ENCODE assay signal across 13 cellular contexts in genomic region chr11:297666-298405, GRCh38. TPM values are rescaled to one million over a fixed set of nuclear protein-coding genes. Genes with fewer than 3 reads are reported as not detected.
DNase-seq lines count a peak whose midpoint lies in the region; ATAC-seq, FAIRE-seq and TF ChIP-seq lines count a peak whose summit lies in the region.
"Had no signal": no experiment of that assay in that cellular context is flagged by ENCODE, and none has a peak within 500 bp of the region (broad histone marks: within the 10 kb centered on the region; RNA-seq: fewer than 3 reads in every experiment).

No MANE protein-coding gene starts in this region.

- SMC1A ChIA-PET in GM12878 (lab: Charles Lee; ENCODE audit: uncharacterized antibody, unreplicated experiment): no interaction called here

- no peaks in the 10 kb centered on the region for H3K79me2 ChIP-seq in GM12878 (ENCODE audit: control insufficient read depth, insufficient read depth, low read length)

- H3K36me3 ChIP-seq in Peyer's patch: peaks cover 0 to 21% (median 0%) of the 10 kb centered on the region in 3 donors
- no peaks in the 10 kb centered on the region for H3K36me3 ChIP-seq in GM12878 (ENCODE audit: control insufficient read depth in 2 of 2, insufficient read depth in 2 of 2, low read length in 1 of 2)
- H3K36me3 ChIP-seq in mucosa of rectum (ENCODE audit: control insufficient read depth in 2 of 2, insufficient read depth in 2 of 2, low read length in 2 of 2): no peaks in the 10 kb centered on the region
- H3K36me3 ChIP-seq in BE2C: no peaks in the 10 kb centered on the region

- H3K4me1 ChIP-seq in Peyer's patch (peaks cover 0 to 24% (median 5%) of the 10 kb centered on the region in 4 donors), GM12878 (ENCODE audit: control insufficient read depth, insufficient read depth, low read length) (peaks cover 4% of the 10 kb centered on the region), mucosa of rectum (ENCODE audit: control insufficient read depth in 2 of 2, insufficient read depth in 2 of 2, low read length in 2 of 2) (no peaks in the 10 kb centered on the region), BE2C (no peaks in the 10 kb centered on the region)

- TF ChIP-seq POLR2A in Peyer's patch (IDR thresholded peaks at IDR 0.05) (no peak), GM12878 (IDR thresholded peaks at IDR 0.05; ENCODE audit: low read depth, low read length) (peak; percentile 36)

- H3K27ac Mint-ChIP-seq in CD4-positive, alpha-beta T cell: peak overlapping the region; percentile 77
- H3K27ac Mint-ChIP-seq: type B pancreatic cell had no signal

- no peak for TF ChIP-seq RAD21 in GM12878 (IDR thresholded peaks at IDR 0.05; ENCODE audit: insufficient read depth, low read depth, low read length)

- H3K4me1 Mint-ChIP-seq in CD4-positive, alpha-beta T cell (ENCODE audit: low read depth): peaks cover 10% of the 10 kb centered on the region

- no peaks in the 10 kb centered on the region for H3K27me3 Mint-ChIP-seq in CD4-positive, alpha-beta T cell

- peaks cover 4% of the 10 kb centered on the region for H3K36me3 Mint-ChIP-seq in CD4-positive, alpha-beta T cell (ENCODE audit: low read depth)
- H3K36me3 Mint-ChIP-seq: type B pancreatic cell had no signal

- no peaks in the 10 kb centered on the region for H4K20me1 ChIP-seq in GM12878 (ENCODE audit: control insufficient read depth, insufficient read depth)

- CTCF ChIA-PET in CD4-positive, alpha-beta T cell (lab: Charles Lee): no interaction called here
- CTCF ChIA-PET in GM12878 (lab: Yijun Ruan, JAX): no interaction called here

- no peak overlapping the region for H3K4me3 Mint-ChIP-seq in CD4-positive, alpha-beta T cell
- H3K4me3 Mint-ChIP-seq: type B pancreatic cell had no signal

- no peak for FAIRE-seq in GM12878 (lab: Jason Lieb, UNC)

- TF ChIP-seq EP300 in GM12878 (IDR thresholded peaks at IDR 0.05; ENCODE audit: borderline replicate concordance in 1 of 2, control insufficient read depth in 1 of 2, low read depth in 2 of 2, low read length in 2 of 2): no peak

- H3K9ac ChIP-seq in GM12878 (ENCODE audit: control insufficient read depth, insufficient read depth, low read length): no peak overlapping the region
- H3K9ac ChIP-seq in mucosa of rectum (ENCODE audit: low read depth in 1 of 2, low read length in 2 of 2): no peak overlapping the region

- H3K4me3 ChIP-seq in Peyer's patch (no peak overlapping the region), GM12878 (no peak overlapping the region), mucosa of rectum (ENCODE audit: low read length in 2 of 2) (no peak overlapping the region), BE2C (ENCODE audit: low read depth, low read length) (no peak overlapping the region)

- WGBS in GM12878 (ENCODE audit: insufficient coverage, insufficient replicate concordance, low lambda C conversion rate, missing lambda C conversion rate): 8% methylated on average over 24 of the region's 26 CpGs

- H3K4me2 ChIP-seq in GM12878 (ENCODE audit: control insufficient read depth, insufficient read depth): no peak overlapping the region

- RAD21 ChIA-PET in GM12878 (lab: Charles Lee; ENCODE audit: unreplicated experiment): no interaction called here

- no peak for TF ChIP-seq CTCF in CD4-positive, alpha-beta T cell (IDR thresholded peaks at IDR 0.05)
- TF ChIP-seq CTCF in Peyer's patch (IDR thresholded peaks at IDR 0.05): peak in 1 of 6 experiments; percentile 2
- no peak for TF ChIP-seq CTCF in GM12878 (IDR thresholded peaks at IDR 0.05 in 2 of 3, conservative IDR thresholded peaks at IDR 0.05 in 1 of 3; ENCODE audit: control insufficient read depth in 2 of 3, extremely low read depth in 1 of 3, insufficient read depth in 1 of 3, low read depth in 3 of 3, low read length in 3 of 3)
- no peak for TF ChIP-seq CTCF in GM13976 (IDR thresholded peaks at IDR 0.05; ENCODE audit: borderline replicate concordance, control extremely low read depth, extremely low read depth, insufficient read depth, missing control alignments)
- TF ChIP-seq CTCF in BE2C (IDR thresholded peaks at IDR 0.05; ENCODE audit: low read depth, low read length): no peak

- no peaks in the 10 kb centered on the region for H3K9me3 Mint-ChIP-seq in CD4-positive, alpha-beta T cell
- H3K9me3 Mint-ChIP-seq: type B pancreatic cell had no signal

- POLR2A ChIA-PET in CD4-positive, alpha-beta T cell (lab: Charles Lee): interaction anchor here (1.5 to 1.6 kb wide), 3 partner anchors 17 to 29 kb away, joined by 3 to 6 read pairs (median 5); partner anchors contain the start of gene NLRP6
- POLR2A ChIA-PET in GM12878 (lab: Charles Lee): no interaction called here

- H3K9me3 ChIP-seq in CD4-positive, alpha-beta T cell (ENCODE audit: control insufficient read depth, low read length): no peaks in the 10 kb centered on the region
- H3K9me3 ChIP-seq in Peyer's patch: no peaks in the 10 kb centered on the region
- H3K9me3 ChIP-seq in GM12878 (replicated peaks; ENCODE audit: control insufficient read depth, insufficient read depth, low read length): no peaks in the 10 kb centered on the region
- no peaks in the 10 kb centered on the region for H3K9me3 ChIP-seq in mucosa of rectum (ENCODE audit: control insufficient read depth in 2 of 2, low read length in 2 of 2)
- no peaks in the 10 kb centered on the region for H3K9me3 ChIP-seq in BE2C

- DNase-seq in CD4-positive, alpha-beta T cell: peak in 3 of 10 experiments; percentile 14 to 37 (median 15)
- DNase-seq in Peyer's patch (peak; percentile 48 to 74 (median 55)), GM12878 (ENCODE audit: low read depth, low spot score) (no peak), GM13976 (ENCODE audit: low spot score) (no peak), SK-N-DZ (ENCODE audit: low spot score) (no peak), BE2C (no peak)
- DNase-seq in NK-92 treated with Interleukin-12 subunit alpha and Interleukin-12 subunit beta, amount 100 ng/mL, for 24 hours (lab: John Stamatoyannopoulos, UW): no peak
- DNase-seq: activated gamma-delta T cell, MM.1S had no signal

- BruUV-seq in GM12878 (replicated peaks; lab: Mats Ljungman, UMichigan): no TSS peak

- no peak overlapping the region for H2AFZ ChIP-seq in GM12878 (ENCODE audit: control insufficient read depth, low read depth, low read length)

- in situ Hi-C loops in GM12878 (cut with MboI) (no loop called here), GM13976 (cut with MboI; ENCODE audit: low sequenced_read_pairs, unreplicated experiment) (no loop called here)

- intact Hi-C loops in CD4-positive, alpha-beta T cell (cut with DNase I, micrococcal nuclease): no loop called here
- intact Hi-C loops in GM12878 (cut with micrococcal nuclease; ENCODE audit: unreplicated experiment): no loop called here

- H3K27me3 ChIP-seq in CD4-positive, alpha-beta T cell (ENCODE audit: control insufficient read depth, insufficient read depth, low read length): no peaks in the 10 kb centered on the region
- H3K27me3 ChIP-seq in Peyer's patch: peaks cover 0 to 9% of the 10 kb centered on the region in 2 donors
- no peaks in the 10 kb centered on the region; a peak in 1 of 4 replicates for H3K27me3 ChIP-seq in GM12878 (replicated peaks in 1 of 2; ENCODE audit: control insufficient read depth in 2 of 2, insufficient read depth in 2 of 2, low read length in 1 of 2)
- peaks cover 9 to 13% of the 10 kb centered on the region in 2 donors for H3K27me3 ChIP-seq in mucosa of rectum (ENCODE audit: control insufficient read depth in 2 of 2, insufficient read depth in 2 of 2, low read length in 2 of 2)
- H3K27me3 ChIP-seq in BE2C: peaks cover 4% of the 10 kb centered on the region; the same call in 1 of the 2 replicates

- ATAC-seq in CD4-positive, alpha-beta T cell (ENCODE audit: poor library complexity): peak; percentile 52
- ATAC-seq in GM12878: peak; percentile 64

- no peak overlapping the region for H3K27ac ChIP-seq in CD4-positive, alpha-beta T cell (ENCODE audit: low read depth, low read length)
- H3K27ac ChIP-seq in Peyer's patch (peak overlapping the region in 2 of 4 donors; percentile 36 to 43), GM12878 (ENCODE audit: control insufficient read depth, insufficient read depth) (no peak overlapping the region), mucosa of rectum (ENCODE audit: low read depth in 2 of 2, low read length in 2 of 2) (peak overlapping the region; percentile 4 to 18)

RNA-seq across cellular contexts. Expression of gene IFITM5, which starts 1.5 kb away (rescaled TPM):
- not detected for total RNA-seq in CD4-positive, alpha-beta T cell
- total RNA-seq in Peyer's patch (not detected), GM12878 (2014; rRNA removed) (not detected in 2 replicates), GM12878 (2014; rRNA removed; fragmentation: Illumina TruSeq; extraction: Trizol) (not detected in 2 replicates), GM12878 (2021) (not detected in 2 replicates)
- total RNA-seq in GM12878 (2013; cell fraction: nucleolus; rRNA removed): not detected in 2 replicates
- not detected for polyA plus RNA-seq in GM12878 (2011; ENCODE audit: low read depth)
- polyA plus RNA-seq in GM12878 (2011; rRNA removed) (not detected in 2 replicates), GM12878 (2014; fragmentation: Illumina TruSeq; extraction: Trizol) (not detected in 2 replicates), GM12878 (2014; fragmentation: Nextera tagmentation; extraction: Ambion mirVana) (not detected), GM12878 (2014; rRNA removed) (not detected in 2 replicates), GM12878 (2016; fragmentation: Nextera tagmentation; extraction: Ambion mirVana) (not detected)
- not detected in 2 replicates for polyA plus RNA-seq in GM12878 (2011; cell fraction: cytosol; rRNA removed)
- polyA plus RNA-seq in GM12878 (2011; cell fraction: nucleus; rRNA removed): not detected in 2 replicates
- not detected in 2 replicates for polyA plus RNA-seq in GM12878 (2012)
- not detected in 2 replicates for polyA minus RNA-seq in GM12878 (2011; rRNA and poly(A)+ RNA removed)
- polyA minus RNA-seq in GM12878 (2011; cell fraction: cytosol; rRNA and poly(A)+ RNA removed): not detected in 2 replicates
- not detected in 2 replicates for polyA minus RNA-seq in GM12878 (2011; cell fraction: nucleus; rRNA and poly(A)+ RNA removed)
- not detected in 2 replicates for polyA plus RNA-seq in SK-N-DZ (2014; cell fraction: cytosol; rRNA removed)
- polyA plus RNA-seq in SK-N-DZ (2014; cell fraction: nucleus; rRNA removed): not detected in 2 replicates
- polyA plus RNA-seq in BE2C (2012; ENCODE audit: insufficient read depth, insufficient read length, low read depth): not detected
- total RNA-seq: epithelial cell of proximal tubule, lung microvascular endothelial cell had no signal

RNA-seq across cellular contexts. Expression of gene PGGHG, which starts 8.9 kb away (rescaled TPM):
- total RNA-seq in CD4-positive, alpha-beta T cell: 100 to 1,000 TPM; 670 to 671 TPM
- total RNA-seq in Peyer's patch (100 to 1,000 TPM in 3 of 4 donors, 10 to 100 TPM in 1; 94.2 to 385 (median 317) TPM), GM12878 (2014; rRNA removed) (3.5 and 3.9 TPM in 2 replicates), GM12878 (2014; rRNA removed; fragmentation: Illumina TruSeq; extraction: Trizol) (1.3 and 1.9 TPM in 2 replicates), GM12878 (2021) (7.3 and 8.2 TPM in 2 replicates)
- 80.7 and 93.8 TPM in 2 replicates for total RNA-seq in GM12878 (2013; cell fraction: nucleolus; rRNA removed)
- polyA plus RNA-seq in GM12878 (2011; ENCODE audit: low read depth): 13.0 TPM
- polyA plus RNA-seq in GM12878 (2011; rRNA removed) (1.7 and 2.9 TPM in 2 replicates), GM12878 (2014; fragmentation: Illumina TruSeq; extraction: Trizol) (0.17 and 1.5 TPM in 2 replicates), GM12878 (2014; fragmentation: Nextera tagmentation; extraction: Ambion mirVana) (under 1 TPM; 0.10 to 0.27 TPM), GM12878 (2014; rRNA removed) (7.9 and 8.3 TPM in 2 replicates), GM12878 (2016; fragmentation: Nextera tagmentation; extraction: Ambion mirVana) (1 to 10 TPM; 1.0 to 1.7 TPM)
- 2.1 and 4.4 TPM in 2 replicates for polyA plus RNA-seq in GM12878 (2011; cell fraction: cytosol; rRNA removed)
- 82.4 and 97.9 TPM in 2 replicates for polyA plus RNA-seq in GM12878 (2011; cell fraction: nucleus; rRNA removed)
- 34.6 and 36.7 TPM in 2 replicates for polyA plus RNA-seq in GM12878 (2012)
- 0.80 and 2.4 TPM in 2 replicates for polyA minus RNA-seq in GM12878 (2011; rRNA and poly(A)+ RNA removed)
- 0.80 and 1.1 TPM in 2 replicates for polyA minus RNA-seq in GM12878 (2011; cell fraction: cytosol; rRNA and poly(A)+ RNA removed)
- 7.3 and 13.1 TPM in 2 replicates for polyA minus RNA-seq in GM12878 (2011; cell fraction: nucleus; rRNA and poly(A)+ RNA removed)
- 0.27 and 3.5 TPM in 2 replicates for polyA plus RNA-seq in SK-N-DZ (2014; cell fraction: cytosol; rRNA removed)
- polyA plus RNA-seq in SK-N-DZ (2014; cell fraction: nucleus; rRNA removed): 15.5 and 26.5 TPM in 2 replicates
- polyA plus RNA-seq in BE2C (2012; ENCODE audit: insufficient read depth, insufficient read length, low read depth): 0.51 TPM

RNA-seq across cellular contexts. Expression of gene IFITM2, which starts 9.8 kb away (rescaled TPM):
- total RNA-seq in CD4-positive, alpha-beta T cell: 100 to 1,000 TPM; 364 to 383 TPM
- total RNA-seq in Peyer's patch (10 to 100 TPM; 15.6 to 98.2 (median 46.0) TPM), GM12878 (2014; rRNA removed) (267 and 271 TPM in 2 replicates), GM12878 (2014; rRNA removed; fragmentation: Illumina TruSeq; extraction: Trizol) (295 and 327 TPM in 2 replicates), GM12878 (2021) (676 and 768 TPM in 2 replicates)
- total RNA-seq in GM12878 (2013; cell fraction: nucleolus; rRNA removed): 32.0 and 32.3 TPM in 2 replicates
- 582 TPM for polyA plus RNA-seq in GM12878 (2011; ENCODE audit: low read depth)
- polyA plus RNA-seq in GM12878 (2011; rRNA removed) (116 and 205 TPM in 2 replicates), GM12878 (2014; fragmentation: Illumina TruSeq; extraction: Trizol) (422 and 741 TPM in 2 replicates), GM12878 (2014; fragmentation: Nextera tagmentation; extraction: Ambion mirVana) (1,000 to 10,000 TPM; 2,669 to 3,672 TPM), GM12878 (2014; rRNA removed) (611 and 755 TPM in 2 replicates), GM12878 (2016; fragmentation: Nextera tagmentation; extraction: Ambion mirVana) (100 to 1,000 TPM; 707 to 829 TPM)
- 159 and 247 TPM in 2 replicates for polyA plus RNA-seq in GM12878 (2011; cell fraction: cytosol; rRNA removed)
- 40.7 and 48.7 TPM in 2 replicates for polyA plus RNA-seq in GM12878 (2011; cell fraction: nucleus; rRNA removed)
- 605 and 961 TPM in 2 replicates for polyA plus RNA-seq in GM12878 (2012)
- 67.7 and 77.6 TPM in 2 replicates for polyA minus RNA-seq in GM12878 (2011; rRNA and poly(A)+ RNA removed)
- 83.9 and 93.5 TPM in 2 replicates for polyA minus RNA-seq in GM12878 (2011; cell fraction: cytosol; rRNA and poly(A)+ RNA removed)
- polyA minus RNA-seq in GM12878 (2011; cell fraction: nucleus; rRNA and poly(A)+ RNA removed): 31.3 and 51.8 TPM in 2 replicates
- 0.24 TPM in 1 of 2 replicates, not detected in the other for polyA plus RNA-seq in SK-N-DZ (2014; cell fraction: cytosol; rRNA removed)
- polyA plus RNA-seq in SK-N-DZ (2014; cell fraction: nucleus; rRNA removed): not detected in 2 replicates
- polyA plus RNA-seq in BE2C (2012; ENCODE audit: insufficient read depth, insufficient read length, low read depth): 5.4 TPM

RNA-seq across cellular contexts. Expression of gene IFITM1, which starts 16.0 kb away (rescaled TPM):
- total RNA-seq in CD4-positive, alpha-beta T cell: 100 to 1,000 TPM; 286 to 306 TPM
- total RNA-seq in Peyer's patch (100 to 1,000 TPM in 2 of 4 donors, 10 to 100 TPM in 2; 45.9 to 141 (median 89.6) TPM), GM12878 (2014; rRNA removed) (543 and 574 TPM in 2 replicates), GM12878 (2014; rRNA removed; fragmentation: Illumina TruSeq; extraction: Trizol) (485 and 549 TPM in 2 replicates), GM12878 (2021) (396 and 453 TPM in 2 replicates)
- total RNA-seq in GM12878 (2013; cell fraction: nucleolus; rRNA removed): 166 and 177 TPM in 2 replicates
- polyA plus RNA-seq in GM12878 (2011; ENCODE audit: low read depth): 839 TPM
- polyA plus RNA-seq in GM12878 (2011; rRNA removed) (240 and 671 TPM in 2 replicates), GM12878 (2014; fragmentation: Illumina TruSeq; extraction: Trizol) (491 and 1,007 TPM in 2 replicates), GM12878 (2014; fragmentation: Nextera tagmentation; extraction: Ambion mirVana) (1,000 to 10,000 TPM; 1,771 to 2,788 TPM), GM12878 (2014; rRNA removed) (864 and 887 TPM in 2 replicates), GM12878 (2016; fragmentation: Nextera tagmentation; extraction: Ambion mirVana) (100 to 1,000 TPM; 456 to 479 TPM)
- 1,141 and 1,225 TPM in 2 replicates for polyA plus RNA-seq in GM12878 (2011; cell fraction: cytosol; rRNA removed)
- polyA plus RNA-seq in GM12878 (2011; cell fraction: nucleus; rRNA removed): 403 and 488 TPM in 2 replicates
- polyA plus RNA-seq in GM12878 (2012): 758 and 904 TPM in 2 replicates
- polyA minus RNA-seq in GM12878 (2011; rRNA and poly(A)+ RNA removed): 804 and 1,098 TPM in 2 replicates
- 178 and 190 TPM in 2 replicates for polyA minus RNA-seq in GM12878 (2011; cell fraction: cytosol; rRNA and poly(A)+ RNA removed)
- 183 and 217 TPM in 2 replicates for polyA minus RNA-seq in GM12878 (2011; cell fraction: nucleus; rRNA and poly(A)+ RNA removed)
- not detected in 2 replicates for polyA plus RNA-seq in SK-N-DZ (2014; cell fraction: cytosol; rRNA removed)
- polyA plus RNA-seq in SK-N-DZ (2014; cell fraction: nucleus; rRNA removed): not detected in 2 replicates
- polyA plus RNA-seq in BE2C (2012; ENCODE audit: insufficient read depth, insufficient read length, low read depth): not detected

RNA-seq across cellular contexts. Expression of gene NLRP6, which starts 19.6 kb away (rescaled TPM):
- 10 to 100 TPM; 14.4 to 14.7 TPM for total RNA-seq in CD4-positive, alpha-beta T cell
- 100 to 1,000 TPM; 109 to 687 (median 492) TPM for total RNA-seq in Peyer's patch
- total RNA-seq in GM12878 (2013; cell fraction: nucleolus; rRNA removed): 1.3 and 2.2 TPM in 2 replicates
- total RNA-seq in GM12878 (2014; rRNA removed): 0.11 TPM in 1 of 2 replicates, not detected in the other
- total RNA-seq in GM12878 (2014; rRNA removed; fragmentation: Illumina TruSeq; extraction: Trizol): not detected in 2 replicates
- 0.11 TPM in 1 of 2 replicates, not detected in the other for total RNA-seq in GM12878 (2021)
- polyA plus RNA-seq in GM12878 (2011; ENCODE audit: low read depth): not detected
- 0.03 TPM in 1 of 2 replicates, not detected in the other for polyA plus RNA-seq in GM12878 (2011; rRNA removed)
- 0.09 and 0.13 TPM in 2 replicates for polyA plus RNA-seq in GM12878 (2011; cell fraction: cytosol; rRNA removed)
- 0.28 and 0.45 TPM in 2 replicates for polyA plus RNA-seq in GM12878 (2011; cell fraction: nucleus; rRNA removed)
- polyA plus RNA-seq in GM12878 (2012): 0.07 and 0.10 TPM in 2 replicates
- not detected in 2 replicates for polyA plus RNA-seq in GM12878 (2014; fragmentation: Illumina TruSeq; extraction: Trizol)
- not detected for polyA plus RNA-seq in GM12878 (2014; fragmentation: Nextera tagmentation; extraction: Ambion mirVana)
- polyA plus RNA-seq in GM12878 (2014; rRNA removed): not detected in 2 replicates
- polyA plus RNA-seq in GM12878 (2016; fragmentation: Nextera tagmentation; extraction: Ambion mirVana): not detected
- 0.10 TPM in 1 of 2 replicates, not detected in the other for polyA minus RNA-seq in GM12878 (2011; rRNA and poly(A)+ RNA removed)
- not detected in 2 replicates for polyA minus RNA-seq in GM12878 (2011; cell fraction: cytosol; rRNA and poly(A)+ RNA removed)
- 0.24 and 0.57 TPM in 2 replicates for polyA minus RNA-seq in GM12878 (2011; cell fraction: nucleus; rRNA and poly(A)+ RNA removed)
- not detected in 2 replicates for polyA plus RNA-seq in SK-N-DZ (2014; cell fraction: cytosol; rRNA removed)
- not detected in 2 replicates for polyA plus RNA-seq in SK-N-DZ (2014; cell fraction: nucleus; rRNA removed)
- not detected for polyA plus RNA-seq in BE2C (2012; ENCODE audit: insufficient read depth, insufficient read length, low read depth)
- total RNA-seq: epithelial cell of proximal tubule, lung microvascular endothelial cell had no signal

Comparison
In these comparisons a context has a peak if more than half of its experiments do, and no peak if none do; other contexts are left out.
1. DNase-seq: peak in Peyer's patch (3 of 3); none in GM12878 (single experiment), GM13976 (single experiment), SK-N-DZ (single experiment), NK-92 treated with Interleukin-12 subunit alpha and Interleukin-12 subunit beta, amount 100 ng/mL, for 24 hours (single experiment) and BE2C (single experiment).
2. H3K27ac ChIP-seq: peak in mucosa of rectum (2 of 2); none in CD4-positive, alpha-beta T cell (single experiment) and GM12878 (single experiment).